ENCODE assay signal across 8 cellular contexts in the genomic region with DNA sequence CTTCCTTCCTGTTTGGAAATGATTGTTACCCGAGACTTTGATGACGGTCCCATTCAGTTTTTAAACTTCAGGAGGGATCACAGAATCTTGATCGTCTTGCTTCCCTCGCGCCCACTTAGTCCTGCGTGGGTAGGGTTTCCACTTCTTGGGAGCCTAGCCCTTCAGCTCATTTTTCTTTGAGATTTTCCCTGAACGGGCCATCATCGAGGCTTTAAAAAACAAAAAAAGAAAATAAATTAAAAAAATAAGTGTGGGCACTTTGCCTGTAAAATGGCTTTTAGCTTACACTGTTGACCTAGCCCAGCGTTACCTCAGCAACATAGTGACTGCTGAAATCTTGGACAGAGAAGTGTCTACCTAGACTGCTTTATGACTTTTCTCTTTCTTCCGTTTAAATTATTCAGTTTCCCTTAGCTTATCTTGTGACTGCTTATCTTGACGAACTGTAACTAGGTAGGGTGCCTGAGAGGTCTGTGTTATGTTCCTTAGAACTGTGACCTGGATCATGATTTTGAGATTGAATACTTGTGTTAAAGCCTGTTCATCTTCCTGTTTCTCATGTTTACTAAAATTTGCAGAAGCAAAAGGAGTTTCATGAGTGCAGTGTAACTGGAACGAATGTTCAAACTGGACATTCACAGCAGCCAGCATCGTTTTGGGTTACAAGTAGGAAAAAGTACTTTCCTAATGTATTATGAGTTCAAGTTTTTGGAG. TPM values are rescaled to one million over a fixed set of nuclear protein-coding genes. Genes with fewer than 3 reads are reported as not detected.
A peak's percentile ranks its signal among the peaks of the same experiment; 100 is the strongest.
DNase-seq lines count a peak whose midpoint lies in the region; ATAC-seq and TF ChIP-seq lines count a peak whose summit lies in the region.

No MANE protein-coding gene starts in this region.

- ATAC-seq in HG03439 (IDR thresholded peaks at IDR 0.05; ENCODE audit: unreplicated experiment): peak; percentile 5
- no peak for ATAC-seq in WTC11
- no peak for ATAC-seq in HG03095 (IDR thresholded peaks at IDR 0.05; ENCODE audit: unreplicated experiment)

- H3K4me1 Mint-ChIP-seq in WTC11 (peaks cover 8% of the 10 kb centered on the region), osteocyte (ENCODE audit: unreplicated experiment) (peaks cover 11% of the 10 kb centered on the region)

- H3K4me3 ChIP-seq in fibroblast of villous mesenchyme (ENCODE audit: low read depth, low read length): peak overlapping the region; percentile 68

- CTCF ChIA-PET in WTC11 (lab: Charles Lee): interaction anchor here (2.0 kb wide), 1 partner anchor 9 kb away, joined by 9 read pairs; the partner anchor contains the start of gene NOB1

- H3K9me3 Mint-ChIP-seq in WTC11: peaks cover 10% of the 10 kb centered on the region
- no peaks in the 10 kb centered on the region for H3K9me3 Mint-ChIP-seq in osteocyte (ENCODE audit: unreplicated experiment)

- H3K4me3 Mint-ChIP-seq in WTC11 (peak overlapping the region; percentile 90), osteocyte (ENCODE audit: unreplicated experiment) (peak overlapping the region; percentile 90)

- H3K27me3 Mint-ChIP-seq in WTC11 (ENCODE audit: low read depth) (peaks cover 18% of the 10 kb centered on the region), osteocyte (ENCODE audit: unreplicated experiment) (peaks cover 3% of the 10 kb centered on the region)

- H3K27ac Mint-ChIP-seq in WTC11 (peak overlapping the region; percentile 89), osteocyte (ENCODE audit: unreplicated experiment) (peak overlapping the region; percentile 95)

- POLR2A ChIA-PET in WTC11 (lab: Charles Lee): interaction anchor here (0.6 to 1.0 kb wide), 2 partner anchors 9 to 37 kb away, joined by 3 to 6 read pairs; partner anchors contain the start of genes NOB1 and NQO1

- TF ChIP-seq CTCF in WTC11 (IDR thresholded peaks at IDR 0.05) (no peak), fibroblast of villous mesenchyme (IDR thresholded peaks at IDR 0.05; ENCODE audit: insufficient read depth, low read depth, low read length) (no peak), osteocyte (IDR thresholded peaks at IDR 0.05) (no peak)

- DNase-seq in DMS 273 (lab: John Stamatoyannopoulos, UW; ENCODE audit: unreplicated experiment) (peak; percentile 41), DMS 273 treated with DMSO at 0.1 percent for 48 hours (lab: John Stamatoyannopoulos, UW) (no peak), WTC11 (ENCODE audit: low spot score) (no peak), fibroblast of villous mesenchyme (ENCODE audit: low read depth) (peak; percentile 42), osteocyte (ENCODE audit: extremely low spot score, unreplicated experiment) (no peak), NCI-H524 (lab: John Stamatoyannopoulos, UW) (no peak)

- peaks cover 8% of the 10 kb centered on the region for H3K36me3 Mint-ChIP-seq in WTC11
- no peaks in the 10 kb centered on the region for H3K36me3 Mint-ChIP-seq in osteocyte (ENCODE audit: unreplicated experiment)

TF ChIP-seq in WTC11, 78 proteins besides CTCF, POLR2A, EP300 and RAD21:
- TF ChIP-seq IRF2 (CRISPR knock-in tag; IDR thresholded peaks at IDR 0.05; ENCODE audit: borderline replicate concordance, low read depth): no peak
- TF ChIP-seq JAZF1 (CRISPR knock-in tag; IDR thresholded peaks at IDR 0.05): no peak
- no peak for TF ChIP-seq ZNF317 (CRISPR knock-in tag; IDR thresholded peaks at IDR 0.05; ENCODE audit: borderline replicate concordance, low read depth)
- no peak for TF ChIP-seq ZNF281 (CRISPR knock-in tag; IDR thresholded peaks at IDR 0.05)
- TF ChIP-seq, protein P1, sequence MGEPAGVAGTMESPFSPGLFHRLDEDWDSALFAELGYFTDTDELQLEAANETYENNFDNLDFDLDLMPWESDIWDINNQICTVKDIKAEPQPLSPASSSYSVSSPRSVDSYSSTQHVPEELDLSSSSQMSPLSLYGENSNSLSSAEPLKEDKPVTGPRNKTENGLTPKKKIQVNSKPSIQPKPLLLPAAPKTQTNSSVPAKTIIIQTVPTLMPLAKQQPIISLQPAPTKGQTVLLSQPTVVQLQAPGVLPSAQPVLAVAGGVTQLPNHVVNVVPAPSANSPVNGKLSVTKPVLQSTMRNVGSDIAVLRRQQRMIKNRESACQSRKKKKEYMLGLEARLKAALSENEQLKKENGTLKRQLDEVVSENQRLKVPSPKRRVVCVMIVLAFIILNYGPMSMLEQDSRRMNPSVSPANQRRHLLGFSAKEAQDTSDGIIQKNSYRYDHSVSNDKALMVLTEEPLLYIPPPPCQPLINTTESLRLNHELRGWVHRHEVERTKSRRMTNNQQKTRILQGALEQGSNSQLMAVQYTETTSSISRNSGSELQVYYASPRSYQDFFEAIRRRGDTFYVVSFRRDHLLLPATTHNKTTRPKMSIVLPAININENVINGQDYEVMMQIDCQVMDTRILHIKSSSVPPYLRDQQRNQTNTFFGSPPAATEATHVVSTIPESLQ (CRISPR knock-in tag; IDR thresholded peaks at IDR 0.05): no peak
- TF ChIP-seq ZNF671 (CRISPR knock-in tag; IDR thresholded peaks at IDR 0.05): no peak
- TF ChIP-seq, protein P2, sequence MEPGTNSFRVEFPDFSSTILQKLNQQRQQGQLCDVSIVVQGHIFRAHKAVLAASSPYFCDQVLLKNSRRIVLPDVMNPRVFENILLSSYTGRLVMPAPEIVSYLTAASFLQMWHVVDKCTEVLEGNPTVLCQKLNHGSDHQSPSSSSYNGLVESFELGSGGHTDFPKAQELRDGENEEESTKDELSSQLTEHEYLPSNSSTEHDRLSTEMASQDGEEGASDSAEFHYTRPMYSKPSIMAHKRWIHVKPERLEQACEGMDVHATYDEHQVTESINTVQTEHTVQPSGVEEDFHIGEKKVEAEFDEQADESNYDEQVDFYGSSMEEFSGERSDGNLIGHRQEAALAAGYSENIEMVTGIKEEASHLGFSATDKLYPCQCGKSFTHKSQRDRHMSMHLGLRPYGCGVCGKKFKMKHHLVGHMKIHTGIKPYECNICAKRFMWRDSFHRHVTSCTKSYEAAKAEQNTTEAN (CRISPR knock-in tag; IDR thresholded peaks at IDR 0.05): no peak
- TF ChIP-seq, protein P3, sequence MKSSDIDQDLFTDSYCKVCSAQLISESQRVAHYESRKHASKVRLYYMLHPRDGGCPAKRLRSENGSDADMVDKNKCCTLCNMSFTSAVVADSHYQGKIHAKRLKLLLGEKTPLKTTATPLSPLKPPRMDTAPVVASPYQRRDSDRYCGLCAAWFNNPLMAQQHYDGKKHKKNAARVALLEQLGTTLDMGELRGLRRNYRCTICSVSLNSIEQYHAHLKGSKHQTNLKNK (CRISPR knock-in tag; IDR thresholded peaks at IDR 0.05): no peak
- no peak for TF ChIP-seq SMAD4 (CRISPR knock-in tag; IDR thresholded peaks at IDR 0.05)
- no peak for TF ChIP-seq TEAD1 (CRISPR knock-in tag; IDR thresholded peaks at IDR 0.05)
TF ChIP-seq in WTC11: peak in this region for 0.

RNA-seq across cellular contexts. Expression of gene WWP2, which starts 0.9 kb away (rescaled TPM):
- total RNA-seq in WTC11 (2021): 37.9 to 39.1 TPM (median 39.0 TPM) in 3 replicates
- 28.5 and 32.5 TPM in 2 replicates for total RNA-seq in fibroblast of villous mesenchyme
- total RNA-seq in osteocyte: 36.2 and 38.2 TPM in 2 replicates

RNA-seq across cellular contexts. Expression of gene NOB1, which starts 8.3 kb away (rescaled TPM):
- 80.3 to 88.0 TPM (median 81.7 TPM) in 3 replicates for total RNA-seq in WTC11 (2021)
- total RNA-seq in fibroblast of villous mesenchyme: 22.0 and 23.8 TPM in 2 replicates
- 41.9 and 43.3 TPM in 2 replicates for total RNA-seq in osteocyte

RNA-seq across cellular contexts. Expression of gene NQO1, which starts 36.6 kb away (rescaled TPM):
- total RNA-seq in WTC11 (2021): 32.6 to 38.9 TPM (median 34.7 TPM) in 3 replicates
- total RNA-seq in fibroblast of villous mesenchyme: 384 and 934 TPM in 2 replicates
- total RNA-seq in osteocyte: 389 and 470 TPM in 2 replicates

Comparison
In these comparisons a context has a peak if more than half of its experiments do, and no peak if none do; other contexts are left out.
1. DNase-seq: peak in DMS 273 (single experiment) and fibroblast of villous mesenchyme (single experiment); none in DMS 273 treated with DMSO at 0.1 percent for 48 hours (single experiment), WTC11 (single experiment), osteocyte (single experiment) and NCI-H524 (0 of 2).